8 cellular contexts compared by ENCODE assay signal in genomic region chr6:27871919-27872633, GRCh38. TPM values are rescaled to one million over a fixed set of nuclear protein-coding genes. Genes with fewer than 3 reads are reported as not detected.
DNase-seq lines count a peak whose midpoint lies in the region; ATAC-seq and TF ChIP-seq lines count a peak whose summit lies in the region.

No MANE protein-coding gene starts in this region.

- H3K4me2 ChIP-seq in DND-41 (ENCODE audit: insufficient read depth, low read length) (peak overlapping the region; percentile 71), trophoblast cell (ENCODE audit: low read length) (peak overlapping the region; percentile 81)

- H4K20me1 ChIP-seq in DND-41 (ENCODE audit: insufficient read depth, low read length) = no peaks in the 10 kb centered on the region; the same call in 1 of the 2 replicates

- no peak overlapping the region for H2BK120ac ChIP-seq in trophoblast cell (ENCODE audit: insufficient read depth, low read length, poor library complexity)

- peaks cover 22% of the 10 kb centered on the region for H3K79me1 ChIP-seq in trophoblast cell (ENCODE audit: low read length)

- H2AK5ac ChIP-seq in trophoblast cell (ENCODE audit: low read length) = no peak overlapping the region

- H2AFZ ChIP-seq in DND-41 (ENCODE audit: low read depth, low read length) (no peak overlapping the region), trophoblast cell (ENCODE audit: insufficient read depth, low read length, poor library complexity) (no peak overlapping the region)

- no CpG with 5 or more reads among the region's 50 CpGs for WGBS in trophoblast cell (ENCODE audit: extremely low coverage, insufficient coverage, insufficient read length)

- peak overlapping the region; percentile 2 for H3K4ac ChIP-seq in trophoblast cell (ENCODE audit: low read depth, low read length)

- ATAC-seq in DND-41 (ENCODE audit: insufficient read depth, low read depth) = peak; percentile 59
- ATAC-seq in GM21529 (IDR thresholded peaks at IDR 0.05; ENCODE audit: unreplicated experiment) = peak; percentile 47

- H3K14ac ChIP-seq in trophoblast cell (ENCODE audit: low read length) = peak overlapping the region; percentile 47

- peaks cover 10% of the 10 kb centered on the region for H3K79me2 ChIP-seq in DND-41 (ENCODE audit: insufficient read depth, low read length)
- H3K79me2 ChIP-seq in trophoblast cell (ENCODE audit: control insufficient read depth, insufficient read depth, low read length, poor library complexity) = peaks cover 8% of the 10 kb centered on the region

- peak overlapping the region; percentile 19 for H4K12ac ChIP-seq in trophoblast cell (ENCODE audit: low read depth, low read length)

- H3K4me1 ChIP-seq in DND-41 (ENCODE audit: insufficient read depth, low read length) = peaks cover 68% of the 10 kb centered on the region
- peaks cover 4 to 6% of the 10 kb centered on the region in 2 experiments for H3K4me1 ChIP-seq in trophoblast cell (ENCODE audit: control insufficient read depth in 1 of 2, insufficient read depth in 2 of 2, low read length in 2 of 2)

- H3K27me3 ChIP-seq in DND-41 (ENCODE audit: insufficient read depth, low read length, poor library complexity) (no peaks in the 10 kb centered on the region), trophoblast cell (ENCODE audit: insufficient read depth, low read length) (no peaks in the 10 kb centered on the region)

- H4K8ac ChIP-seq in trophoblast cell (ENCODE audit: low read depth, low read length) = peak overlapping the region; percentile 37

- peak overlapping the region; percentile 99 for H3K27ac ChIP-seq in DND-41 (ENCODE audit: low read length)
- H3K27ac ChIP-seq in trophoblast cell (ENCODE audit: low read depth, low read length) = peak overlapping the region; percentile 84

- peak overlapping the region; percentile 85 for H3K9ac ChIP-seq in DND-41 (ENCODE audit: low read depth, low read length)
- H3K9ac ChIP-seq in trophoblast cell (ENCODE audit: low read length) = peak overlapping the region; percentile 82

- no peak overlapping the region for H2BK12ac ChIP-seq in trophoblast cell (ENCODE audit: low read length)

- H2BK5ac ChIP-seq in trophoblast cell (ENCODE audit: low read depth, low read length, poor library complexity) = peak overlapping the region; percentile 45

- TF ChIP-seq CTCF in DND-41 (IDR thresholded peaks at IDR 0.05; ENCODE audit: borderline replicate concordance, extremely low read depth, low read length, poor library complexity, severe bottlenecking) = peak; percentile 53

- H3K9me3 ChIP-seq in DND-41 (ENCODE audit: insufficient read depth, low read length, severe bottlenecking) (no peaks in the 10 kb centered on the region), trophoblast cell (ENCODE audit: insufficient read depth, low read depth, low read length) (no peaks in the 10 kb centered on the region)

- H4K91ac ChIP-seq in trophoblast cell (ENCODE audit: low read depth, low read length) = peak overlapping the region; percentile 66

- H3K23ac ChIP-seq in trophoblast cell (ENCODE audit: low read length) = no peak overlapping the region

- H3K4me3 ChIP-seq in DND-41 (ENCODE audit: low read depth in 1 of 2, low read length in 2 of 2) (peak overlapping the region; percentile 38 to 65; a peak in 3 of 4 replicates), trophoblast cell (ENCODE audit: low read depth, low read length) (peak overlapping the region; percentile 79)

- peak; percentile 93 for DNase-seq in DND-41
- DNase-seq in KG1 (lab: John Stamatoyannopoulos, UW) = peak; percentile 94
- peak; percentile 92 to 94 for DNase-seq in SHP77 (lab: John Stamatoyannopoulos, UW)
- DNase-seq in activated naive CD4-positive, alpha-beta T cell treated with anti-CD3 and anti-CD28 coated beads, Interleukin-2, amount 50 U/mL, for 16 hours = peak; percentile 68
- DNase-seq in glomerular endothelial cell (ENCODE audit: extremely low read depth, low read depth, low spot score) = peak; percentile 99
- DNase-seq in trophoblast cell = peak; percentile 88 to 98
- no peak for DNase-seq in NCI-H2081 treated with DMSO at 0.1 percent for 48 hours (lab: John Stamatoyannopoulos, UW)

- H3K18ac ChIP-seq in trophoblast cell (ENCODE audit: low read length) = peak overlapping the region; percentile 63

- H3K36me3 ChIP-seq in DND-41 (ENCODE audit: insufficient read depth, low read length) = no peaks in the 10 kb centered on the region; the same call in 1 of the 2 replicates
- H3K36me3 ChIP-seq in trophoblast cell (ENCODE audit: control insufficient read depth in 1 of 2, insufficient read depth in 2 of 2, low read length in 2 of 2) = no peaks in the 10 kb centered on the region

RNA-seq across cellular contexts. Expression of gene OR2B2, which starts 40.1 kb away (rescaled TPM):
- not detected in 2 replicates for total RNA-seq in glomerular endothelial cell
- not detected in 2 replicates for polyA plus RNA-seq in trophoblast cell (2013)
